In the genomic region with DNA sequence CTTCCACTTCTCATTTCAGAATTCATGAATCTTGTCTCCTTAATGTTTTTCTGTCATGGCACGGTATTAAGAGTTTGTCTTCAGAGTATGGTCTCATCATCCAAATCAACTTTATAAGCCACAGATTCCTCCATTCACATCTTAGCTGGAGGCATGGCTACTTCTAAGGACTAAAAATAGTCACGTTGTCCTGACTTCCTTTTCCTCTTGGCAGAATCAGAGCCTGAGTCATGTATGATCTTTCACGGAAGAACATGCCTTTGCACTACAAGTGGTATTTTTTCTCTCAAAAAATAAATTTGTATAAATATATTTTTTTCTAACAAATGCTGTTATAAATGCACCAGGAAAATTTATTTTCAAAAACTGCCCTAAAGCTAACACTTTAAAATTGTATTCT, we compare ENCODE assay signal across 11 cellular contexts.
DNase-seq lines count a peak whose midpoint lies in the region; ATAC-seq and TF ChIP-seq lines count a peak whose summit lies in the region.
"Had no signal": no experiment of that assay in that cellular context is flagged by ENCODE, and none has a peak within 500 bp of the region (broad histone marks: within the 10 kb centered on the region; RNA-seq: fewer than 3 reads in every experiment).

No MANE protein-coding gene starts in this region.

- peaks cover 11 to 15% of the 10 kb centered on the region in 2 donors for H3K4me1 ChIP-seq in thoracic aorta (ENCODE audit: control insufficient read depth in 1 of 2, low read depth in 2 of 2)

- CTCF ChIA-PET in RWPE1 (lab: Yijun Ruan, JAX): interaction anchor here (0.6 to 1.0 kb wide), 2 partner anchors 507 to 674 kb away, joined by 3 to 4 read pairs; no protein-coding TSS in a partner anchor

- H3K27ac ChIP-seq in RWPE1 (no peak overlapping the region), thoracic aorta (peak overlapping the region; percentile 1 to 50)
- H3K27ac ChIP-seq: 22Rv1 had no signal

- POLR2A ChIA-PET in RWPE1 (lab: Yijun Ruan, JAX; ENCODE audit: low non-redundant PET): no interaction called here

- no peak for ATAC-seq in thoracic aorta (ENCODE audit: insufficient number of reproducible peaks, low FRiP score, low read depth)

- H3K9me3 ChIP-seq in thoracic aorta: no peaks in the 10 kb centered on the region

- H3K27me3 ChIP-seq in thoracic aorta (replicated peaks; ENCODE audit: insufficient read depth): no peaks in the 10 kb centered on the region

- no peaks in the 10 kb centered on the region for H3K36me3 ChIP-seq in thoracic aorta

- TF ChIP-seq CTCF in RWPE1 (conservative IDR thresholded peaks at IDR 0.05; ENCODE audit: low read depth): no peak
- no peak for TF ChIP-seq CTCF in thoracic aorta (IDR thresholded peaks at IDR 0.05)

- DNase-seq in DMS53 (lab: John Stamatoyannopoulos, UW) (peak; percentile 21), DMS53 treated with DMSO at 0.1 percent for 48 hours (lab: John Stamatoyannopoulos, UW; ENCODE audit: unreplicated experiment) (no peak), RWPE1 (ENCODE audit: low spot score) (peak; percentile 38), fibroblast of peridontal ligament (ENCODE audit: extremely low read depth) (peak; percentile 82), thoracic aorta (ENCODE audit: low spot score) (no peak), NCI-H1694 treated with DMSO at 0.1 percent for 48 hours (lab: John Stamatoyannopoulos, UW) (no peak), NCI-H510A treated with DMSO at 0.1 percent for 48 hours (lab: John Stamatoyannopoulos, UW) (no peak)
- no peak for DNase-seq in stimulated activated CD8-positive, alpha-beta memory T cell treated with anti-CD3 and anti-CD28 coated beads, Interleukin-4, amount 100 ng/mL, for 48 hours
- DNase-seq: NCI-H524; stimulated activated CD4-positive, alpha-beta T cell treated with anti-CD3 and anti-CD28 coated beads, Interleukin-12 subunit alpha, Interleukin-12 subunit beta, amount 100 ng/mL, for 4 hours had no signal

- no peak overlapping the region for H3K4me3 ChIP-seq in thoracic aorta

Comparison
In these comparisons a context has a peak if more than half of its experiments do, and no peak if none do; other contexts are left out.
1. DNase-seq: peak in DMS53 (single experiment), RWPE1 (single experiment) and fibroblast of peridontal ligament (single experiment); none in DMS53 treated with DMSO at 0.1 percent for 48 hours (single experiment), thoracic aorta (single experiment), NCI-H1694 treated with DMSO at 0.1 percent for 48 hours (single experiment), NCI-H510A treated with DMSO at 0.1 percent for 48 hours (single experiment) and stimulated activated CD8-positive, alpha-beta memory T cell treated with anti-CD3 and anti-CD28 coated beads, Interleukin-4, amount 100 ng/mL, for 48 hours (single experiment).